In the genomic region with DNA sequence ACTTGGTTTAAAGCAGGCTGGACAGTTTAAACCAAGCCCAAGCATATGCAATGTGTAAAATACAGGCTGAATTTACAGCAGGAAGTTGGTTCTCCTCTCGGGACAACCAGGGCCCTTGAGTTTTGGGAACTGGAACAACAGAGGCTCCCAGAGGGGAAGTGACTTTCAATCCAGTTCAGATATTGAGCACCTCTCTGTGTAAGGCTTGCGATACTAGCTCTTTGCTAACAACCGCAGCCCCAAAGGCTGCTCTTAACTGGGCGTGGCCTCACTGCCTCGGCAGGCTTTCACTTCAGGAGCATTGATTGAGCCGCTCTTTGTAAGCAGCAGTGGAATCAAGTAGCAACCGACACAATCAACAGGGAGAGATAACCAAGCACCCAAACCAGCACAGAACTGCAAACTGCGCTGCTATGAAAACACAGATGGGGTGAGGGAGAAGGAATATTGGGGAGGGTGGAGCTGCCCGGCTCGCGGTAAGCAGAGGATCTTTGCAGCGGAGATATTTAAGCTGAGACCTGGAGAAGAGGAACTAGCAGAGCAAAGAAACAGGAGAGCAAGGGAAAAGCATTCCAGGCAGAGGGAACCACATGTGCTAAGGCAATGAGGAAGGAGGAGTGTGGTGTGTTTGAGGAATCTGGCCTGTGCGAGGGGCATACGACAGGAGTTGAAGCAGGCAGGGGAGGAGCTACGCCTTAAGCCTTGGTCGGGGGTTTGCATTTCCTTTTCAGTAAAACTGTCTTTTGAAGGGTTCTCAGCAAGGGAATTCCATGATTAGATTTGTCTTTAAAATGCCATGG, we compare ENCODE assay signal across 1 cellular context.
TF ChIP-seq lines count a peak whose summit lies in the region.

No MANE protein-coding gene starts in this region.

TF ChIP-seq in K562, 482 proteins besides CTCF, POLR2A, EP300 and RAD21 (continued from another document and continues in another):
- TF ChIP-seq, protein P1, sequence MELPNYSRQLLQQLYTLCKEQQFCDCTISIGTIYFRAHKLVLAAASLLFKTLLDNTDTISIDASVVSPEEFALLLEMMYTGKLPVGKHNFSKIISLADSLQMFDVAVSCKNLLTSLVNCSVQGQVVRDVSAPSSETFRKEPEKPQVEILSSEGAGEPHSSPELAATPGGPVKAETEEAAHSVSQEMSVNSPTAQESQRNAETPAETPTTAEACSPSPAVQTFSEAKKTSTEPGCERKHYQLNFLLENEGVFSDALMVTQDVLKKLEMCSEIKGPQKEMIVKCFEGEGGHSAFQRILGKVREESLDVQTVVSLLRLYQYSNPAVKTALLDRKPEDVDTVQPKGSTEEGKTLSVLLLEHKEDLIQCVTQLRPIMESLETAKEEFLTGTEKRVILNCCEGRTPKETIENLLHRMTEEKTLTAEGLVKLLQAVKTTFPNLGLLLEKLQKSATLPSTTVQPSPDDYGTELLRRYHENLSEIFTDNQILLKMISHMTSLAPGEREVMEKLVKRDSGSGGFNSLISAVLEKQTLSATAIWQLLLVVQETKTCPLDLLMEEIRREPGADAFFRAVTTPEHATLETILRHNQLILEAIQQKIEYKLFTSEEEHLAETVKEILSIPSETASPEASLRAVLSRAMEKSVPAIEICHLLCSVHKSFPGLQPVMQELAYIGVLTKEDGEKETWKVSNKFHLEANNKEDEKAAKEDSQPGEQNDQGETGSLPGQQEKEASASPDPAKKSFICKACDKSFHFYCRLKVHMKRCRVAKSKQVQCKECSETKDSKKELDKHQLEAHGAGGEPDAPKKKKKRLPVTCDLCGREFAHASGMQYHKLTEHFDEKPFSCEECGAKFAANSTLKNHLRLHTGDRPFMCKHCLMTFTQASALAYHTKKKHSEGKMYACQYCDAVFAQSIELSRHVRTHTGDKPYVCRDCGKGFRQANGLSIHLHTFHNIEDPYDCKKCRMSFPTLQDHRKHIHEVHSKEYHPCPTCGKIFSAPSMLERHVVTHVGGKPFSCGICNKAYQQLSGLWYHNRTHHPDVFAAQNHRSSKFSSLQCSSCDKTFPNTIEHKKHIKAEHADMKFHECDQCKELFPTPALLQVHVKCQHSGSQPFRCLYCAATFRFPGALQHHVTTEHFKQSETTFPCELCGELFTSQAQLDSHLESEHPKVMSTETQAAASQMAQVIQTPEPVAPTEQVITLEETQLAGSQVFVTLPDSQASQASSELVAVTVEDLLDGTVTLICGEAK (IDR thresholded peaks at IDR 0.05) = no peak
- TF ChIP-seq, protein P1 (CRISPR knock-in tag; IDR thresholded peaks at IDR 0.05) = no peak
- no peak for TF ChIP-seq GATAD2B (IDR thresholded peaks at IDR 0.05; ENCODE audit: borderline replicate concordance)
- no peak for TF ChIP-seq ZNF263 (CRISPR knock-in tag; IDR thresholded peaks at IDR 0.05; ENCODE audit: borderline replicate concordance)
- no peak for TF ChIP-seq TCF3 (CRISPR knock-in tag; IDR thresholded peaks at IDR 0.05)
- no peak for TF ChIP-seq ZNF324 (CRISPR knock-in tag; IDR thresholded peaks at IDR 0.05)
- no peak for TF ChIP-seq TOE1 (IDR thresholded peaks at IDR 0.05; ENCODE audit: borderline replicate concordance)
- TF ChIP-seq TOE1 (CRISPR knock-in tag; IDR thresholded peaks at IDR 0.05; ENCODE audit: borderline replicate concordance, low read depth) = no peak
- TF ChIP-seq ZFX (CRISPR knock-in tag; IDR thresholded peaks at IDR 0.05) = peak; percentile 26; the same call in 1 of the 2 replicates
- TF ChIP-seq FUS (optimal IDR thresholded peaks at IDR 0.05; ENCODE audit: low read depth, low read length) = no peak
- no peak for TF ChIP-seq JUNB (CRISPR knock-in tag; conservative IDR thresholded peaks at IDR 0.05)
- no peak for TF ChIP-seq BCL6 (CRISPR knock-in tag; IDR thresholded peaks at IDR 0.05)
- no peak for TF ChIP-seq SOX6 (IDR thresholded peaks at IDR 0.05)
- TF ChIP-seq PHTF2 (CRISPR knock-in tag; IDR thresholded peaks at IDR 0.05) = no peak
- no peak for TF ChIP-seq POLR2G (IDR thresholded peaks at IDR 0.05; ENCODE audit: low read depth, low read length)
- TF ChIP-seq DNMT1 (IDR thresholded peaks at IDR 0.05) = no peak
- TF ChIP-seq, protein P2, sequence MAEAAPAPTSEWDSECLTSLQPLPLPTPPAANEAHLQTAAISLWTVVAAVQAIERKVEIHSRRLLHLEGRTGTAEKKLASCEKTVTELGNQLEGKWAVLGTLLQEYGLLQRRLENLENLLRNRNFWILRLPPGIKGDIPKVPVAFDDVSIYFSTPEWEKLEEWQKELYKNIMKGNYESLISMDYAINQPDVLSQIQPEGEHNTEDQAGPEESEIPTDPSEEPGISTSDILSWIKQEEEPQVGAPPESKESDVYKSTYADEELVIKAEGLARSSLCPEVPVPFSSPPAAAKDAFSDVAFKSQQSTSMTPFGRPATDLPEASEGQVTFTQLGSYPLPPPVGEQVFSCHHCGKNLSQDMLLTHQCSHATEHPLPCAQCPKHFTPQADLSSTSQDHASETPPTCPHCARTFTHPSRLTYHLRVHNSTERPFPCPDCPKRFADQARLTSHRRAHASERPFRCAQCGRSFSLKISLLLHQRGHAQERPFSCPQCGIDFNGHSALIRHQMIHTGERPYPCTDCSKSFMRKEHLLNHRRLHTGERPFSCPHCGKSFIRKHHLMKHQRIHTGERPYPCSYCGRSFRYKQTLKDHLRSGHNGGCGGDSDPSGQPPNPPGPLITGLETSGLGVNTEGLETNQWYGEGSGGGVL (CRISPR knock-in tag; IDR thresholded peaks at IDR 0.05) = no peak
- no peak for TF ChIP-seq GTF2E2 (tag; IDR thresholded peaks at IDR 0.05)
- TF ChIP-seq, protein P3, sequence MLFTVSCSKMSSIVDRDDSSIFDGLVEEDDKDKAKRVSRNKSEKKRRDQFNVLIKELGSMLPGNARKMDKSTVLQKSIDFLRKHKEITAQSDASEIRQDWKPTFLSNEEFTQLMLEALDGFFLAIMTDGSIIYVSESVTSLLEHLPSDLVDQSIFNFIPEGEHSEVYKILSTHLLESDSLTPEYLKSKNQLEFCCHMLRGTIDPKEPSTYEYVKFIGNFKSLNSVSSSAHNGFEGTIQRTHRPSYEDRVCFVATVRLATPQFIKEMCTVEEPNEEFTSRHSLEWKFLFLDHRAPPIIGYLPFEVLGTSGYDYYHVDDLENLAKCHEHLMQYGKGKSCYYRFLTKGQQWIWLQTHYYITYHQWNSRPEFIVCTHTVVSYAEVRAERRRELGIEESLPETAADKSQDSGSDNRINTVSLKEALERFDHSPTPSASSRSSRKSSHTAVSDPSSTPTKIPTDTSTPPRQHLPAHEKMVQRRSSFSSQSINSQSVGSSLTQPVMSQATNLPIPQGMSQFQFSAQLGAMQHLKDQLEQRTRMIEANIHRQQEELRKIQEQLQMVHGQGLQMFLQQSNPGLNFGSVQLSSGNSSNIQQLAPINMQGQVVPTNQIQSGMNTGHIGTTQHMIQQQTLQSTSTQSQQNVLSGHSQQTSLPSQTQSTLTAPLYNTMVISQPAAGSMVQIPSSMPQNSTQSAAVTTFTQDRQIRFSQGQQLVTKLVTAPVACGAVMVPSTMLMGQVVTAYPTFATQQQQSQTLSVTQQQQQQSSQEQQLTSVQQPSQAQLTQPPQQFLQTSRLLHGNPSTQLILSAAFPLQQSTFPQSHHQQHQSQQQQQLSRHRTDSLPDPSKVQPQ (CRISPR knock-in tag; IDR thresholded peaks at IDR 0.05; ENCODE audit: borderline replicate concordance) = no peak
- TF ChIP-seq GTF2F1 (IDR thresholded peaks at IDR 0.05; ENCODE audit: low read depth, low read length) = no peak
- no peak for TF ChIP-seq PTBP1 (IDR thresholded peaks at IDR 0.05; ENCODE audit: low read depth, low read length)
- TF ChIP-seq BRD4 (IDR thresholded peaks at IDR 0.05) = no peak
- no peak for TF ChIP-seq ZNF668 (CRISPR knock-in tag; IDR thresholded peaks at IDR 0.05)
- no peak for TF ChIP-seq ETV6 (IDR thresholded peaks at IDR 0.05; ENCODE audit: borderline replicate concordance in 1 of 2, low read depth in 2 of 2, low read length in 1 of 2)
- no peak for TF ChIP-seq ETV6 (CRISPR knock-in tag; IDR thresholded peaks at IDR 0.05; ENCODE audit: borderline replicate concordance)
- no peak for TF ChIP-seq HNRNPLL (IDR thresholded peaks at IDR 0.05; ENCODE audit: low read depth, low read length, poor library complexity, severe bottlenecking)
- peak; percentile 26; the same call in 1 of the 2 replicates for TF ChIP-seq PHF8 (IDR thresholded peaks at IDR 0.05; ENCODE audit: borderline replicate concordance, low read length)
- TF ChIP-seq, protein P4, sequence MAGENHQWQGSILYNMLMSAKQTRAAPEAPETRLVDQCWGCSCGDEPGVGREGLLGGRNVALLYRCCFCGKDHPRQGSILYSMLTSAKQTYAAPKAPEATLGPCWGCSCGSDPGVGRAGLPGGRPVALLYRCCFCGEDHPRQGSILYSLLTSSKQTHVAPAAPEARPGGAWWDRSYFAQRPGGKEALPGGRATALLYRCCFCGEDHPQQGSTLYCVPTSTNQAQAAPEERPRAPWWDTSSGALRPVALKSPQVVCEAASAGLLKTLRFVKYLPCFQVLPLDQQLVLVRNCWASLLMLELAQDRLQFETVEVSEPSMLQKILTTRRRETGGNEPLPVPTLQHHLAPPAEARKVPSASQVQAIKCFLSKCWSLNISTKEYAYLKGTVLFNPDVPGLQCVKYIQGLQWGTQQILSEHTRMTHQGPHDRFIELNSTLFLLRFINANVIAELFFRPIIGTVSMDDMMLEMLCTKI (IDR thresholded peaks at IDR 0.05; ENCODE audit: partially characterized antibody) = no peak
- TF ChIP-seq ZNF408 (CRISPR knock-in tag; IDR thresholded peaks at IDR 0.05; ENCODE audit: low read depth) = no peak
- no peak for TF ChIP-seq SMAD3 (CRISPR knock-in tag; conservative IDR thresholded peaks at IDR 0.05)
- TF ChIP-seq IFI16 (CRISPR knock-in tag; IDR thresholded peaks at IDR 0.05) = no peak
- TF ChIP-seq HNRNPUL1 (IDR thresholded peaks at IDR 0.05; ENCODE audit: low read length) = no peak
- no peak for TF ChIP-seq SAFB2 (IDR thresholded peaks at IDR 0.05; ENCODE audit: borderline replicate concordance, low read depth, low read length, severe bottlenecking)
- TF ChIP-seq GABPB1 (CRISPR knock-in tag; IDR thresholded peaks at IDR 0.05) = 0 out of 2 replicates have a peak, but pooled peaks have one; percentile 27
- TF ChIP-seq ARID1B (IDR thresholded peaks at IDR 0.05) = peak; percentile 39; the same call in 1 of the 2 replicates
- TF ChIP-seq, protein P5, sequence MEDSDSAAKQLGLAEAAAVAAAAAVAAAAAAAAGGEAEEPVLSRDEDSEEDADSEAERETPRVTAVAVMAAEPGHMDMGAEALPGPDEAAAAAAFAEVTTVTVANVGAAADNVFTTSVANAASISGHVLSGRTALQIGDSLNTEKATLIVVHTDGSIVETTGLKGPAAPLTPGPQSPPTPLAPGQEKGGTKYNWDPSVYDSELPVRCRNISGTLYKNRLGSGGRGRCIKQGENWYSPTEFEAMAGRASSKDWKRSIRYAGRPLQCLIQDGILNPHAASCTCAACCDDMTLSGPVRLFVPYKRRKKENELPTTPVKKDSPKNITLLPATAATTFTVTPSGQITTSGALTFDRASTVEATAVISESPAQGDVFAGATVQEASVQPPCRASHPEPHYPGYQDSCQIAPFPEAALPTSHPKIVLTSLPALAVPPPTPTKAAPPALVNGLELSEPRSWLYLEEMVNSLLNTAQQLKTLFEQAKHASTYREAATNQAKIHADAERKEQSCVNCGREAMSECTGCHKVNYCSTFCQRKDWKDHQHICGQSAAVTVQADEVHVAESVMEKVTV (CRISPR knock-in tag; IDR thresholded peaks at IDR 0.05) = no peak
- no peak for TF ChIP-seq CHD1 (IDR thresholded peaks at IDR 0.05; ENCODE audit: low read length)
- TF ChIP-seq, protein P6, sequence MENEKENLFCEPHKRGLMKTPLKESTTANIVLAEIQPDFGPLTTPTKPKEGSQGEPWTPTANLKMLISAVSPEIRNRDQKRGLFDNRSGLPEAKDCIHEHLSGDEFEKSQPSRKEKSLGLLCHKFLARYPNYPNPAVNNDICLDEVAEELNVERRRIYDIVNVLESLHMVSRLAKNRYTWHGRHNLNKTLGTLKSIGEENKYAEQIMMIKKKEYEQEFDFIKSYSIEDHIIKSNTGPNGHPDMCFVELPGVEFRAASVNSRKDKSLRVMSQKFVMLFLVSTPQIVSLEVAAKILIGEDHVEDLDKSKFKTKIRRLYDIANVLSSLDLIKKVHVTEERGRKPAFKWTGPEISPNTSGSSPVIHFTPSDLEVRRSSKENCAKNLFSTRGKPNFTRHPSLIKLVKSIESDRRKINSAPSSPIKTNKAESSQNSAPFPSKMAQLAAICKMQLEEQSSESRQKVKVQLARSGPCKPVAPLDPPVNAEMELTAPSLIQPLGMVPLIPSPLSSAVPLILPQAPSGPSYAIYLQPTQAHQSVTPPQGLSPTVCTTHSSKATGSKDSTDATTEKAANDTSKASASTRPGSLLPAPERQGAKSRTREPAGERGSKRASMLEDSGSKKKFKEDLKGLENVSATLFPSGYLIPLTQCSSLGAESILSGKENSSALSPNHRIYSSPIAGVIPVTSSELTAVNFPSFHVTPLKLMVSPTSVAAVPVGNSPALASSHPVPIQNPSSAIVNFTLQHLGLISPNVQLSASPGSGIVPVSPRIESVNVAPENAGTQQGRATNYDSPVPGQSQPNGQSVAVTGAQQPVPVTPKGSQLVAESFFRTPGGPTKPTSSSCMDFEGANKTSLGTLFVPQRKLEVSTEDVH (IDR thresholded peaks at IDR 0.05; ENCODE audit: low read depth, partially characterized antibody) = no peak
- no peak for TF ChIP-seq CXXC5 (CRISPR knock-in tag; IDR thresholded peaks at IDR 0.05)
- no peak for TF ChIP-seq SMARCE1 (IDR thresholded peaks at IDR 0.05)
- no peak for TF ChIP-seq HIVEP1 (CRISPR knock-in tag; IDR thresholded peaks at IDR 0.05)
- no peak for TF ChIP-seq ZNF444 (CRISPR knock-in tag; IDR thresholded peaks at IDR 0.05)
- no peak for TF ChIP-seq CBX2 (IDR thresholded peaks at IDR 0.05; ENCODE audit: insufficient read depth, low read length, poor library complexity, severe bottlenecking)
